8 cellular contexts compared by ENCODE assay signal in genomic region chr22:20116951-20117645, GRCh38. TPM values are rescaled to one million over a fixed set of nuclear protein-coding genes. Genes with fewer than 3 reads are reported as not detected.
DNase-seq lines count a peak whose midpoint lies in the region; ATAC-seq and TF ChIP-seq lines count a peak whose summit lies in the region.

Gene TRMT2A (minus strand): TSS chr22:20117226. CDS start chr22:20116906, 320 bp downstream.

- CTCF ChIA-PET in activated CD4-positive, alpha-beta T cell treated with anti-CD3 and anti-CD28 coated beads for 36 hours (lab: Charles Lee): interaction anchor here (0.7 to 3.5 kb wide), 3 partner anchors 12 to 68 kb away, joined by 3 to 14 read pairs (median 3); no protein-coding TSS in a partner anchor

- H3K27me3 Mint-ChIP-seq in activated CD4-positive, alpha-beta T cell treated with anti-CD3 and anti-CD28 coated beads for 36 hours: no peaks in the 10 kb centered on the region

- no peaks in the 10 kb centered on the region for H3K27me3 ChIP-seq in layer of hippocampus (ENCODE audit: control insufficient read depth, insufficient read depth, low read length)

- H3K9me3 Mint-ChIP-seq in activated CD4-positive, alpha-beta T cell treated with anti-CD3 and anti-CD28 coated beads for 36 hours (ENCODE audit: low read depth): no peaks in the 10 kb centered on the region

- H3K4me3 Mint-ChIP-seq in activated CD4-positive, alpha-beta T cell treated with anti-CD3 and anti-CD28 coated beads for 36 hours: peak within 1 kb of the TSS; percentile 94

- TF ChIP-seq POLR2A in GM19193 (IDR thresholded peaks at IDR 0.05; ENCODE audit: extremely low read depth, insufficient read depth, insufficient read length): peak; percentile 73

- ATAC-seq in HG03439 (IDR thresholded peaks at IDR 0.05; ENCODE audit: unreplicated experiment): peak; percentile 77
- peak; percentile 79 for ATAC-seq in activated CD4-positive, alpha-beta T cell treated with anti-CD3 and anti-CD28 coated beads for 36 hours

- peaks cover 53% of the 10 kb centered on the region for H3K36me3 Mint-ChIP-seq in activated CD4-positive, alpha-beta T cell treated with anti-CD3 and anti-CD28 coated beads for 36 hours (ENCODE audit: low read depth)

- intact Hi-C loops in activated CD4-positive, alpha-beta T cell treated with anti-CD3 and anti-CD28 coated beads for 36 hours (cut with DNase I, micrococcal nuclease): loop anchor here (1.0 to 5.0 kb wide), 20 partner anchors 14 to 1470 kb away; partner anchors contain the start of genes DGCR8 (in 2 of the 2), TANGO2 (in 2 of the 2), ARVCF (in 1 of the 2) and CDC45 (in 1 of the 2)

- H3K27ac ChIP-seq in cingulate gyrus (ENCODE audit: low read depth, low read length): peak within 1 kb of the TSS; percentile 76
- H3K27ac ChIP-seq in layer of hippocampus (ENCODE audit: low read depth, low read length): peak within 1 kb of the TSS; percentile 69

- H3K4me1 Mint-ChIP-seq in activated CD4-positive, alpha-beta T cell treated with anti-CD3 and anti-CD28 coated beads for 36 hours: peaks cover 47% of the 10 kb centered on the region

- POLR2A ChIA-PET in activated CD4-positive, alpha-beta T cell treated with anti-CD3 and anti-CD28 coated beads for 36 hours (lab: Charles Lee): interaction anchor here (1.0 to 3.9 kb wide), 6 partner anchors 9 to 203 kb away, joined by 3 to 26 read pairs (median 5); partner anchors contain the start of genes DGCR6L, TANGO2 and ZDHHC8

- peak within 1 kb of the TSS; percentile 91 for H3K27ac Mint-ChIP-seq in activated CD4-positive, alpha-beta T cell treated with anti-CD3 and anti-CD28 coated beads for 36 hours

- DNase-seq in Ammon's horn (ENCODE audit: low spot score) (peak; percentile 96), NCI-H510A treated with DMSO at 0.1 percent for 48 hours (lab: John Stamatoyannopoulos, UW) (peak; percentile 96)
- DNase-seq in activated CD4-positive, alpha-beta T cell treated with anti-CD3 and anti-CD28 coated beads for 36 hours: peak; percentile 99
- peak; percentile 91 to 95 for DNase-seq in stimulated activated CD4-positive, alpha-beta T cell treated with anti-CD3 and anti-CD28 coated beads, Interleukin-1b, Interleukin-23, amount 100 ng/mL, for 4 hours (ENCODE audit: low read depth in 2 of 2)

RNA-seq across cellular contexts. Expression of gene TRMT2A, which starts in this region (rescaled TPM):
- total RNA-seq in activated CD4-positive, alpha-beta T cell treated with anti-CD3 and anti-CD28 coated beads for 36 hours: 10 to 100 TPM; 84.4 to 85.9 TPM

Comparison
In these comparisons a context has a peak if more than half of its experiments do, and no peak if none do; other contexts are left out.
1. Peak in every context shown above with its lines: DNase-seq, ATAC-seq and H3K27ac ChIP-seq.